In genomic region chr10:34079702-34080484, GRCh38 we compare ENCODE assay signal across 20 cellular contexts.
DNase-seq lines count a peak whose midpoint lies in the region; ATAC-seq and TF ChIP-seq lines count a peak whose summit lies in the region.
"Had no signal": no experiment of that assay in that cellular context is flagged by ENCODE, and none has a peak within 500 bp of the region (broad histone marks: within the 10 kb centered on the region; RNA-seq: fewer than 3 reads in every experiment).

No MANE protein-coding gene starts in this region.

- intact Hi-C loops in cardiac septum (cut with DNase I) (no loop called here), left cardiac atrium (cut with DNase I) (no loop called here)

- H3K9me3 ChIP-seq in GM23248 (ENCODE audit: low read depth) (no peaks in the 10 kb centered on the region), lung (ENCODE audit: control insufficient read depth in 2 of 2, insufficient read depth in 1 of 2, low read length in 1 of 2) (peaks cover 0 to 5% of the 10 kb centered on the region in 2 donors), skeletal muscle tissue (ENCODE audit: control insufficient read depth in 3 of 3, low read length in 3 of 3) (peaks cover 3 to 5% (median 4%) of the 10 kb centered on the region in 3 donors)

- ATAC-seq in left cardiac atrium (no peak), lung (ENCODE audit: insufficient read depth, low FRiP score) (no peak), GM21786 (IDR thresholded peaks at IDR 0.05; ENCODE audit: unreplicated experiment) (no peak), HG02970 (IDR thresholded peaks at IDR 0.05; ENCODE audit: low FRiP score, unreplicated experiment) (no peak)
- ATAC-seq: A549, HCT116 had no signal

- 93 to 94% methylated on average over 17 of the region's 17 CpGs for WGBS in GM23248 (ENCODE audit: low coverage in 1 of 2, low lambda C conversion rate in 2 of 2, missing lambda C conversion rate in 2 of 2), 2 experiments
- WGBS in lung, 2 donors: 91 to 95% methylated on average over 17 of the region's 17 CpGs

- H3K36me3 ChIP-seq in GM23248 (ENCODE audit: low read depth): no peaks in the 10 kb centered on the region
- H3K36me3 ChIP-seq in lung (ENCODE audit: control insufficient read depth in 2 of 2, insufficient read depth in 2 of 2, low read length in 2 of 2): no peaks in the 10 kb centered on the region
- H3K36me3 ChIP-seq in skeletal muscle tissue (ENCODE audit: control insufficient read depth in 3 of 3, insufficient read depth in 3 of 3, low read length in 3 of 3): no peaks in the 10 kb centered on the region

- DNase-seq in cardiac septum (ENCODE audit: low spot score): peak; percentile 39
- DNase-seq in left cardiac atrium: no peak
- DNase-seq in GM23248: no peak
- DNase-seq in lung (ENCODE audit: low spot score): peak; percentile 25
- DNase-seq in activated CD4-positive, alpha-beta T cell treated with anti-CD3 and anti-CD28 coated beads for 48 hours: no peak
- DNase-seq: AML-193; Caco-2; CD4-positive, alpha-beta T cell; GOT3; H7; HFFc6; IMR-90 had no signal

- H2AFZ ChIP-seq in GM23248: peak overlapping the region; percentile 85; the same call in 1 of the 2 replicates

- H3K9me2 ChIP-seq in GM23248 (ENCODE audit: insufficient read depth): no peaks in the 10 kb centered on the region

- H3K4me3 ChIP-seq in GM23248 (no peak overlapping the region), lung (no peak overlapping the region), skeletal muscle tissue (ENCODE audit: low read length in 3 of 3) (no peak overlapping the region)
- H3K4me3 ChIP-seq: A549 had no signal

- in situ Hi-C loops in GM23248 (cut with MboI): no loop called here

- peaks cover 9% of the 10 kb centered on the region for H3F3A ChIP-seq in GM23248 (ENCODE audit: insufficient read depth)

- H3K27ac ChIP-seq in GM23248 (peak overlapping the region; percentile 84; the same call in 1 of the 2 replicates), lung (ENCODE audit: low read depth in 1 of 2, low read length in 1 of 2) (no peak overlapping the region), skeletal muscle tissue (ENCODE audit: low read depth, low read length) (peak overlapping the region; percentile 64)
- H3K27ac ChIP-seq: 22Rv1, A549, C4-2B, HL-60 had no signal

- TF ChIP-seq CTCF in lung (IDR thresholded peaks at IDR 0.05; ENCODE audit: control extremely low read depth, extremely low read depth): no peak

- H3K9ac ChIP-seq in GM23248: no peak overlapping the region
- no peak overlapping the region for H3K9ac ChIP-seq in skeletal muscle tissue (ENCODE audit: low read depth in 1 of 3, low read length in 3 of 3)

- H3K79me2 ChIP-seq in GM23248 (ENCODE audit: insufficient read depth): no peaks in the 10 kb centered on the region

- H3K4me1 ChIP-seq in GM23248 (ENCODE audit: insufficient read depth) (peaks cover 13% of the 10 kb centered on the region), lung (ENCODE audit: control insufficient read depth in 2 of 2, insufficient read depth in 2 of 2, low read length in 2 of 2) (no peaks in the 10 kb centered on the region), skeletal muscle tissue (ENCODE audit: control insufficient read depth in 3 of 3, insufficient read depth in 3 of 3, low read length in 3 of 3) (peaks cover 0 to 12% (median 9%) of the 10 kb centered on the region in 3 donors)
- H3K4me1 ChIP-seq: A549, Caco-2 had no signal

- no peaks in the 10 kb centered on the region for H3K27me3 ChIP-seq in GM23248 (replicated peaks; ENCODE audit: insufficient read depth)
- H3K27me3 ChIP-seq in lung (ENCODE audit: control insufficient read depth, insufficient read depth): no peaks in the 10 kb centered on the region
- H3K27me3 ChIP-seq in skeletal muscle tissue (ENCODE audit: control insufficient read depth in 3 of 3, insufficient read depth in 3 of 3, low read length in 3 of 3): no peaks in the 10 kb centered on the region

- H4K20me1 ChIP-seq in GM23248 (ENCODE audit: insufficient read depth): no peaks in the 10 kb centered on the region

- H3K4me2 ChIP-seq in GM23248 (ENCODE audit: unreplicated experiment): no peak overlapping the region
- H3K4me2 ChIP-seq: A549 had no signal

Comparison
In these comparisons a context has a peak if more than half of its experiments do, and no peak if none do; other contexts are left out.
1. DNase-seq: peak in cardiac septum (single experiment) and lung (single experiment); none in left cardiac atrium (single experiment), GM23248 (single experiment) and activated CD4-positive, alpha-beta T cell treated with anti-CD3 and anti-CD28 coated beads for 48 hours (single experiment).
2. H3K27ac ChIP-seq: peak in GM23248 (single experiment) and skeletal muscle tissue (single experiment); none in lung (0 of 2).